8 cellular contexts compared by ENCODE assay signal in the genomic region with DNA sequence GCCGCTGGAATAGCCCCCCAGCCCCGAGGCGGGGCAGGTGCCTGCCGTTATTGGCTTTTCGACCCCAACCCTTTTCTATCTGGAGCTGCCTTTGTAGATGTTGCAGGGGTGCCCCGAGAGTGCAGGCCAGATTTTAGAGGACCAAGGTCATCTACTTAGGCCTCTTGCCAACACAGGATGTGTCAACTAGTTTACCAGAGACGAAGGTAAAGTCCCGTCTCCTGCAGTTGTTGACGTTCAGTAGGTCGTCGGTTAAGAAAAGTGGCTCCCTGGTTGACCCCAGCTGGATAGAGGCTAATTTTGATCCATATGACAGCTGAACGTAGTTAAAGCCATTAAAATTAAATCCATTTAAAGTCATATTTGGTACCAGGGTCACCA. TPM values are rescaled to one million over a fixed set of nuclear protein-coding genes. Genes with fewer than 3 reads are reported as not detected.
DNase-seq lines count a peak whose midpoint lies in the region; ATAC-seq and TF ChIP-seq lines count a peak whose summit lies in the region.

No MANE protein-coding gene starts in this region.

- H3K4me2 ChIP-seq in SU-DHL-6 (ENCODE audit: low read depth, low read length, poor library complexity, severe bottlenecking) = peak overlapping the region; percentile 79

- no peak for TF ChIP-seq CTCF in SU-DHL-6 (IDR thresholded peaks at IDR 0.05; ENCODE audit: insufficient read depth, low read length, poor library complexity, severe bottlenecking)

- no peaks in the 10 kb centered on the region for H3K27me3 ChIP-seq in SU-DHL-6 (ENCODE audit: low read length)
- H3K27me3 ChIP-seq in neuron (ENCODE audit: insufficient read depth, low read length) = no peaks in the 10 kb centered on the region

- H3K4me1 ChIP-seq in neuron (ENCODE audit: insufficient read depth, low read length) = peaks cover 6% of the 10 kb centered on the region

- DNase-seq in Right ventricle myocardium inferior (ENCODE audit: missing footprints) (no peak), cardiac septum (ENCODE audit: low spot score) (no peak), fibroblast of gingiva (ENCODE audit: low read depth) (peak; percentile 2), NCI-H446 (lab: John Stamatoyannopoulos, UW) (no peak), KBM-7 (no peak)

- H3K36me3 ChIP-seq in SU-DHL-6 (ENCODE audit: low read length) (no peaks in the 10 kb centered on the region), neuron (ENCODE audit: insufficient read depth, low read length) (peaks cover 7% of the 10 kb centered on the region)

- in situ Hi-C loops in KBM-7 (cut with MboI; ENCODE audit: low pct_unique_long_range_greater_than_20kb, low sequenced_read_pairs) = no loop called here

- H2AFZ ChIP-seq in SU-DHL-6 (ENCODE audit: low read depth, low read length, severe bottlenecking) (peak overlapping the region; percentile 99), neuron (ENCODE audit: low read depth, low read length) (peak overlapping the region; percentile 69)

- peak overlapping the region; percentile 100 for H3K9ac ChIP-seq in SU-DHL-6 (ENCODE audit: low read length)

- H3F3A ChIP-seq in SU-DHL-6 (ENCODE audit: insufficient read depth) = no peaks in the 10 kb centered on the region; the same call in 1 of the 2 replicates

- H4K20me1 ChIP-seq in SU-DHL-6 (ENCODE audit: low read depth, low read length) = peaks cover 33% of the 10 kb centered on the region

- H3K9me3 ChIP-seq in SU-DHL-6 (ENCODE audit: insufficient read depth, low read length) (no peaks in the 10 kb centered on the region), neuron (ENCODE audit: low read length) (no peaks in the 10 kb centered on the region)

- ATAC-seq in Right ventricle myocardium inferior (peak; percentile 4), HG03025 (IDR thresholded peaks at IDR 0.05; ENCODE audit: low FRiP score, unreplicated experiment) (peak; percentile 11)

- H3K79me2 ChIP-seq in SU-DHL-6 (ENCODE audit: insufficient read depth, low read length) = peaks cover 43% of the 10 kb centered on the region

- intact Hi-C loops in Right ventricle myocardium inferior (cut with DNase I) = loop anchor here (5.0 to 10.0 kb wide), 3 partner anchors 92 to 645 kb away; no protein-coding TSS in a partner anchor
- intact Hi-C loops in cardiac septum (cut with DNase I) = no loop called here

- H3K4me3 ChIP-seq in SU-DHL-6 (ENCODE audit: insufficient read depth, low read length, poor library complexity, severe bottlenecking) (peak overlapping the region; percentile 83), neuron (ENCODE audit: low read length) (peak overlapping the region; percentile 74)

- no peaks in the 10 kb centered on the region for H3K9me2 ChIP-seq in SU-DHL-6 (replicated peaks; ENCODE audit: insufficient read depth, low read length)

- H3K27ac ChIP-seq in SU-DHL-6 (ENCODE audit: low read depth, low read length) = peak overlapping the region; percentile 67

RNA-seq across cellular contexts. Expression of a gene that starts 0.6 kb away (rescaled TPM):
- total RNA-seq in Right ventricle myocardium inferior (104 TPM), cardiac septum (121 TPM)
